In the genomic region with DNA sequence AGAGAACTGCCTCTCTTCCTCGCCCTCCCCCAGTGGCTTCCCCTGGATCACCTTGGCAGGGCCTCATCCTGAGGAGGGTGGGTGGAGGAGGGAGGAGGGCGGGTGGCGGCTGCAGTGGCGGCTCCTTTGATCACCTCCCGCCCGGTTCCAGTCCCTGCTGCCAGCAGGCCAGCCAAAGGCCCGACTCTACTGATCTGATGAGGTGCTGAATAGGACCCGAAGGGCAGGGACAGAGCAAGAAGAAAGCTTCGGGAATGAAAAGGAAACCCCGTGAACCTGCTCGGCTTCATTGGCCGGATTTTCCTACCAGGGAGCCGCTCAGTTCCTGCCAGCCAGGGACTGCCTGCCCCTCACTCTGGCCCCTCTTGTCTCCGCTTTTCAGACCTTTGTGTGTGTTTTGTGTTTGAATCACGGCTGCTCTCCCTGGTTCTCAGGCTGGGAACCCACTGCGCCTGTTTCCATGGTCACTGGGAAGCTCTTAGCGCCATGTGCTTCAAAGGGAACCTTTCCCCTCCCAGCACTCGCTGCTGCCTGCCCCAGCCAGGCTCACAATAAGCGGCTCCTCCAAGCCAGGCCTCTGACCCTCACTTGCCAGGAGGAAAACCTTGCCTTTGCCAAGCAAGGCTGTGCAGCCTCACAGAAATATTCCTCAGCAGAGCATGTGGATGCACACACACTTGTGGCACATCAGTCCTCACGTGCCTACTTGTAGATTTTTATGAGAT, we compare ENCODE assay signal across 9 cellular contexts. TPM values are rescaled to one million over a fixed set of nuclear protein-coding genes. Genes with fewer than 3 reads are reported as not detected.
DNase-seq lines count a peak whose midpoint lies in the region; ATAC-seq and TF ChIP-seq lines count a peak whose summit lies in the region.
"Had no signal": no experiment of that assay in that cellular context is flagged by ENCODE, and none has a peak within 500 bp of the region (broad histone marks: within the 10 kb centered on the region; RNA-seq: fewer than 3 reads in every experiment).

No MANE protein-coding gene starts in this region.

- H3K4me1 ChIP-seq in iPS-18a (ENCODE audit: control insufficient read depth, low read depth, low read length) = peaks cover 36% of the 10 kb centered on the region

- no peaks in the 10 kb centered on the region for H3K36me3 ChIP-seq in iPS-18a (ENCODE audit: control insufficient read depth, low read depth, low read length)

- H3K9ac ChIP-seq in iPS-18a (ENCODE audit: low read length) = peak overlapping the region; percentile 35

- DNase-seq in HT-29 (ENCODE audit: low spot score) = peak; percentile 93
- DNase-seq in retinal pigment epithelial cell (ENCODE audit: low read depth) = peak; percentile 36
- DNase-seq in naive thymus-derived CD8-positive, alpha-beta T cell = no peak
- no peak for DNase-seq in NOMO-1 (lab: John Stamatoyannopoulos, UW; ENCODE audit: unreplicated experiment in 2 of 2)
- DNase-seq in activated CD4-positive, alpha-beta T cell treated with anti-CD3 and anti-CD28 coated beads, Interleukin-2, amount 50 U/mL, for 1 hour = no peak

- H3K36me3 Mint-ChIP-seq in naive thymus-derived CD8-positive, alpha-beta T cell = peaks cover 0 to 11% (median 0%) of the 10 kb centered on the region in 3 donors

- H3K4me3 ChIP-seq in iPS-18a (ENCODE audit: low read length) (peak overlapping the region; percentile 44), retinal pigment epithelial cell (ENCODE audit: low read length) (no peak overlapping the region)

- no peak for TF ChIP-seq CTCF in retinal pigment epithelial cell (conservative IDR thresholded peaks at IDR 0.05; ENCODE audit: low read depth, low read length)

- H3K4me1 Mint-ChIP-seq in naive thymus-derived CD8-positive, alpha-beta T cell = peaks cover 0 to 6% (median 2%) of the 10 kb centered on the region in 4 donors

- POLR2A ChIA-PET in naive thymus-derived CD8-positive, alpha-beta T cell (lab: Charles Lee) = interaction anchor here (0.6 kb wide), 1 partner anchor 254 kb away, joined by 6 read pairs; no protein-coding TSS in a partner anchor

- H3K27me3 Mint-ChIP-seq in naive thymus-derived CD8-positive, alpha-beta T cell = peaks cover 17 to 68% (median 35%) of the 10 kb centered on the region in 5 donors

- peak overlapping the region in 1 of 10 donors; percentile 18 for H3K4me3 Mint-ChIP-seq in naive thymus-derived CD8-positive, alpha-beta T cell

- no peaks in the 10 kb centered on the region for H3K9me3 ChIP-seq in iPS-18a (ENCODE audit: control insufficient read depth, low read depth, low read length)

- no peak overlapping the region for H3K27ac Mint-ChIP-seq in naive thymus-derived CD8-positive, alpha-beta T cell

- H3K9me3 Mint-ChIP-seq in naive thymus-derived CD8-positive, alpha-beta T cell = peaks cover 0 to 3% (median 0%) of the 10 kb centered on the region in 9 donors

- peak overlapping the region; percentile 58 for H3K27ac ChIP-seq in angular gyrus (ENCODE audit: low read depth, low read length)
- H3K27ac ChIP-seq in iPS-18a (ENCODE audit: low read length) = peak overlapping the region; percentile 30

- no peak for ATAC-seq in GM18868 (IDR thresholded peaks at IDR 0.05; ENCODE audit: unreplicated experiment)
- no peak for ATAC-seq in naive thymus-derived CD8-positive, alpha-beta T cell

- no peaks in the 10 kb centered on the region for H3K27me3 ChIP-seq in iPS-18a (ENCODE audit: control insufficient read depth, insufficient read depth, low read length)

RNA-seq across cellular contexts. Expression of a gene that starts 56.8 kb away (rescaled TPM):
- not detected in 2 replicates for total RNA-seq in HT-29 (2014; rRNA removed; shearing (Covaris generic))
- not detected for total RNA-seq in naive thymus-derived CD8-positive, alpha-beta T cell
- polyA plus RNA-seq in naive thymus-derived CD8-positive, alpha-beta T cell = not detected
- polyA plus RNA-seq: liver had no signal

Comparison
In these comparisons a context has a peak if more than half of its experiments do, and no peak if none do; other contexts are left out.
1. DNase-seq: peak in HT-29 (single experiment) and retinal pigment epithelial cell (single experiment); none in naive thymus-derived CD8-positive, alpha-beta T cell (0 of 10), NOMO-1 (0 of 2) and activated CD4-positive, alpha-beta T cell treated with anti-CD3 and anti-CD28 coated beads, Interleukin-2, amount 50 U/mL, for 1 hour (single experiment).